Comparison of ENCODE assay signal across 1 cellular context in genomic region chr6:3122823-3123182, GRCh38.
TF ChIP-seq lines count a peak whose summit lies in the region.

No MANE protein-coding gene starts in this region.

TF ChIP-seq in H1, 55 proteins besides CTCF, POLR2A, EP300 and RAD21:
- TF ChIP-seq ASH2L (IDR thresholded peaks at IDR 0.05; ENCODE audit: low read length) (no peak), EGR1 (IDR thresholded peaks at IDR 0.05; ENCODE audit: borderline replicate concordance, low read depth, low read length) (no peak), FOSL1 (IDR thresholded peaks at IDR 0.05; ENCODE audit: insufficient read depth, low read depth, low read length) (no peak), TAF7 (optimal IDR thresholded peaks at IDR 0.05; ENCODE audit: borderline replicate concordance, low read depth, low read length) (no peak), CBX5 (IDR thresholded peaks at IDR 0.05; ENCODE audit: low read depth, low read length) (no peak), KDM5A (IDR thresholded peaks at IDR 0.05; ENCODE audit: low read length) (no peak), HDAC6 (IDR thresholded peaks at IDR 0.05; ENCODE audit: low read depth, low read length) (no peak), SP1 (IDR thresholded peaks at IDR 0.05; ENCODE audit: low read depth, low read length) (no peak), JUN (IDR thresholded peaks at IDR 0.05; ENCODE audit: low read depth, low read length) (no peak), EZH2 (IDR thresholded peaks at IDR 0.05; ENCODE audit: low read depth, low read length, severe bottlenecking) (no peak), CEBPB (IDR thresholded peaks at IDR 0.05; ENCODE audit: low read depth, low read length) (no peak), YY1 (IDR thresholded peaks at IDR 0.05; ENCODE audit: low read depth, low read length) (no peak), HDAC2 (IDR thresholded peaks at IDR 0.05; ENCODE audit: borderline replicate concordance in 1 of 2, low read depth in 2 of 2, low read length in 2 of 2) (no peak), POLR2AphosphoS5 (IDR thresholded peaks at IDR 0.05; ENCODE audit: low read depth, low read length) (no peak)
- TF ChIP-seq, protein P1, sequence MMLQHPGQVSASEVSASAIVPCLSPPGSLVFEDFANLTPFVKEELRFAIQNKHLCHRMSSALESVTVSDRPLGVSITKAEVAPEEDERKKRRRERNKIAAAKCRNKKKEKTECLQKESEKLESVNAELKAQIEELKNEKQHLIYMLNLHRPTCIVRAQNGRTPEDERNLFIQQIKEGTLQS (IDR thresholded peaks at IDR 0.05; ENCODE audit: insufficient read depth, low read depth, low read length), result no peak
